ENCODE assay signal across 20 cellular contexts in genomic region chr12:3837049-3837448, GRCh38. TPM values are rescaled to one million over a fixed set of nuclear protein-coding genes. Genes with fewer than 3 reads are reported as not detected.
DNase-seq lines count a peak whose midpoint lies in the region; ATAC-seq, FAIRE-seq and TF ChIP-seq lines count a peak whose summit lies in the region.
"Had no signal": no experiment of that assay in that cellular context is flagged by ENCODE, and none has a peak within 500 bp of the region (broad histone marks: within the 10 kb centered on the region; RNA-seq: fewer than 3 reads in every experiment).

No MANE protein-coding gene starts in this region.

- no peaks in the 10 kb centered on the region for H3K9me3 Mint-ChIP-seq in activated T-cell treated with anti-CD3 and anti-CD28 coated beads, Interleukin-2, amount 50 U/mL, for 24 hours
- H3K9me3 Mint-ChIP-seq in astrocyte (ENCODE audit: unreplicated experiment), result peaks cover 3% of the 10 kb centered on the region
- H3K9me3 Mint-ChIP-seq in stimulated activated memory B cell treated with anti-CD40 and anti-IgM and Interleukin-4, amounts not matched to agents 10 μg/mL and 1 μg/mL and 100 μg/mL, for 72 hours, result no peaks in the 10 kb centered on the region
- H3K9me3 Mint-ChIP-seq: activated CD4-positive, alpha-beta memory T cell treated with anti-CD3 and anti-CD28 coated beads, Interleukin-2, amount 10 ng/mL, durations not matched to agents 7 days and 5 days had no signal

- peaks cover 3% of the 10 kb centered on the region for H3K4me1 ChIP-seq in astrocyte (ENCODE audit: insufficient read depth, low read length)

- H3K9me3 ChIP-seq in astrocyte (ENCODE audit: insufficient read depth, low read depth, low read length), result no peaks in the 10 kb centered on the region

- H3K4me3 Mint-ChIP-seq in activated T-cell treated with anti-CD3 and anti-CD28 coated beads, Interleukin-2, amount 50 U/mL, for 24 hours, result no peak overlapping the region
- H3K4me3 Mint-ChIP-seq in astrocyte (ENCODE audit: unreplicated experiment), result no peak overlapping the region
- peak overlapping the region; percentile 58 for H3K4me3 Mint-ChIP-seq in stimulated activated memory B cell treated with anti-CD40 and anti-IgM and Interleukin-4, amounts not matched to agents 10 μg/mL and 1 μg/mL and 100 μg/mL, for 72 hours
- H3K4me3 Mint-ChIP-seq: activated CD4-positive, alpha-beta memory T cell treated with anti-CD3 and anti-CD28 coated beads, Interleukin-2, amount 10 ng/mL, durations not matched to agents 7 days and 5 days; HFFc6 had no signal

- H3K36me3 ChIP-seq in H7 (replicated peaks; ENCODE audit: control insufficient read depth, insufficient read depth, low read length) (no peaks in the 10 kb centered on the region), astrocyte (ENCODE audit: insufficient read depth, low read length) (no peaks in the 10 kb centered on the region)
- H3K36me3 ChIP-seq: cardiac muscle cell had no signal

- H3K27ac Mint-ChIP-seq in activated T-cell treated with anti-CD3 and anti-CD28 coated beads, Interleukin-2, amount 50 U/mL, for 24 hours, result peak overlapping the region; percentile 59
- peak overlapping the region; percentile 54 for H3K27ac Mint-ChIP-seq in astrocyte (ENCODE audit: unreplicated experiment)
- peak overlapping the region; percentile 82 for H3K27ac Mint-ChIP-seq in stimulated activated memory B cell treated with anti-CD40 and anti-IgM and Interleukin-4, amounts not matched to agents 10 μg/mL and 1 μg/mL and 100 μg/mL, for 72 hours
- H3K27ac Mint-ChIP-seq: activated CD4-positive, alpha-beta memory T cell treated with anti-CD3 and anti-CD28 coated beads, Interleukin-2, amount 10 ng/mL, durations not matched to agents 7 days and 5 days; HFFc6 had no signal

- no peaks in the 10 kb centered on the region for H3K79me2 ChIP-seq in astrocyte (ENCODE audit: insufficient read depth, low read length)

- H4K20me1 ChIP-seq in astrocyte (ENCODE audit: insufficient read depth, low read length), result peaks cover 21% of the 10 kb centered on the region

- H3K4me1 Mint-ChIP-seq in activated T-cell treated with anti-CD3 and anti-CD28 coated beads, Interleukin-2, amount 50 U/mL, for 24 hours (ENCODE audit: low read depth), result peaks cover 63% of the 10 kb centered on the region
- peaks cover 13% of the 10 kb centered on the region for H3K4me1 Mint-ChIP-seq in astrocyte (ENCODE audit: low read depth, unreplicated experiment)
- peaks cover 47% of the 10 kb centered on the region for H3K4me1 Mint-ChIP-seq in stimulated activated memory B cell treated with anti-CD40 and anti-IgM and Interleukin-4, amounts not matched to agents 10 μg/mL and 1 μg/mL and 100 μg/mL, for 72 hours

- no peak overlapping the region for H3K4me3 ChIP-seq in H7 (ENCODE audit: insufficient read depth, low read depth, low read length)
- H3K4me3 ChIP-seq in astrocyte (ENCODE audit: insufficient read depth, low read depth, low read length), result no peak overlapping the region
- H3K4me3 ChIP-seq: cardiac muscle cell, skin epidermis had no signal

- H3K36me3 Mint-ChIP-seq in activated T-cell treated with anti-CD3 and anti-CD28 coated beads, Interleukin-2, amount 50 U/mL, for 24 hours (ENCODE audit: low read depth), result peaks cover 28% of the 10 kb centered on the region
- peaks cover 15% of the 10 kb centered on the region for H3K36me3 Mint-ChIP-seq in astrocyte (ENCODE audit: low read depth, unreplicated experiment)
- peaks cover 27% of the 10 kb centered on the region for H3K36me3 Mint-ChIP-seq in stimulated activated memory B cell treated with anti-CD40 and anti-IgM and Interleukin-4, amounts not matched to agents 10 μg/mL and 1 μg/mL and 100 μg/mL, for 72 hours

- DNase-seq in activated T-cell treated with anti-CD3 and anti-CD28 coated beads, Interleukin-2, amount 50 U/mL, for 24 hours, result no peak
- DNase-seq in activated T-cell treated with anti-CD3 and anti-CD28 coated beads, Interleukin-2, amount 50 U/mL, for 1 hour, result no peak
- DNase-seq in H7, result peak; percentile 51
- no peak for DNase-seq in astrocyte (ENCODE audit: low read depth)
- DNase-seq in SHP77 treated with DMSO at 0.1 percent for 48 hours (lab: John Stamatoyannopoulos, UW), result no peak
- DNase-seq in stimulated activated CD4-positive, alpha-beta T cell treated with anti-CD3 and anti-CD28 coated beads, Interleukin-2, amount 100 ng/mL, for 48 hours, result no peak
- DNase-seq: activated CD4-positive, alpha-beta memory T cell treated with anti-CD3 and anti-CD28 coated beads, Interleukin-2, amount 10 ng/mL, durations not matched to agents 7 days and 5 days; activated gamma-delta T cell; Calu3; HFFc6; midbrain; NCI-H774; SHP77; T-helper 9 cell had no signal

- H3K27ac ChIP-seq in astrocyte (ENCODE audit: low read depth, low read length), result no peak overlapping the region
- H3K27ac ChIP-seq: cardiac muscle cell, skin epidermis had no signal

- no peaks in the 10 kb centered on the region for H3K27me3 ChIP-seq in H7 (ENCODE audit: control insufficient read depth, insufficient read depth, low read length)
- no peaks in the 10 kb centered on the region for H3K27me3 ChIP-seq in astrocyte (ENCODE audit: insufficient read depth, low read length)
- H3K27me3 ChIP-seq: cardiac muscle cell had no signal

- TF ChIP-seq CTCF in astrocyte (IDR thresholded peaks at IDR 0.05; ENCODE audit: insufficient read depth, low read depth, low read length), result no peak

- no peaks in the 10 kb centered on the region for H3K27me3 Mint-ChIP-seq in activated T-cell treated with anti-CD3 and anti-CD28 coated beads, Interleukin-2, amount 50 U/mL, for 24 hours
- no peaks in the 10 kb centered on the region for H3K27me3 Mint-ChIP-seq in astrocyte (ENCODE audit: low read depth, unreplicated experiment)
- no peaks in the 10 kb centered on the region for H3K27me3 Mint-ChIP-seq in stimulated activated memory B cell treated with anti-CD40 and anti-IgM and Interleukin-4, amounts not matched to agents 10 μg/mL and 1 μg/mL and 100 μg/mL, for 72 hours
- H3K27me3 Mint-ChIP-seq: activated CD4-positive, alpha-beta memory T cell treated with anti-CD3 and anti-CD28 coated beads, Interleukin-2, amount 10 ng/mL, durations not matched to agents 7 days and 5 days had no signal

- no peak overlapping the region for H2AFZ ChIP-seq in astrocyte (ENCODE audit: low read depth, low read length)

- no peak overlapping the region for H3K4me2 ChIP-seq in astrocyte (ENCODE audit: low read length)

- FAIRE-seq in astrocyte (lab: Jason Lieb, UNC), result no peak
- FAIRE-seq: frontal cortex, islet of Langerhans had no signal

- ATAC-seq in stimulated activated memory B cell treated with anti-CD40 and anti-IgM and Interleukin-4, amounts not matched to agents 10 μg/mL and 1 μg/mL and 100 μg/mL, for 72 hours, result no peak
- ATAC-seq in GM19397 (IDR thresholded peaks at IDR 0.05; ENCODE audit: unreplicated experiment), result no peak

- no peak overlapping the region for H3K9ac ChIP-seq in astrocyte (ENCODE audit: low read length)

RNA-seq across cellular contexts. Expression of gene PARP11, which starts 36.1 kb away (rescaled TPM):
- 4.0 and 4.9 TPM in 2 replicates for total RNA-seq in H7 (2014; rRNA removed; shearing (Covaris generic))
- total RNA-seq in astrocyte, result 10.4 and 11.8 TPM in 2 replicates
